In the genomic region with DNA sequence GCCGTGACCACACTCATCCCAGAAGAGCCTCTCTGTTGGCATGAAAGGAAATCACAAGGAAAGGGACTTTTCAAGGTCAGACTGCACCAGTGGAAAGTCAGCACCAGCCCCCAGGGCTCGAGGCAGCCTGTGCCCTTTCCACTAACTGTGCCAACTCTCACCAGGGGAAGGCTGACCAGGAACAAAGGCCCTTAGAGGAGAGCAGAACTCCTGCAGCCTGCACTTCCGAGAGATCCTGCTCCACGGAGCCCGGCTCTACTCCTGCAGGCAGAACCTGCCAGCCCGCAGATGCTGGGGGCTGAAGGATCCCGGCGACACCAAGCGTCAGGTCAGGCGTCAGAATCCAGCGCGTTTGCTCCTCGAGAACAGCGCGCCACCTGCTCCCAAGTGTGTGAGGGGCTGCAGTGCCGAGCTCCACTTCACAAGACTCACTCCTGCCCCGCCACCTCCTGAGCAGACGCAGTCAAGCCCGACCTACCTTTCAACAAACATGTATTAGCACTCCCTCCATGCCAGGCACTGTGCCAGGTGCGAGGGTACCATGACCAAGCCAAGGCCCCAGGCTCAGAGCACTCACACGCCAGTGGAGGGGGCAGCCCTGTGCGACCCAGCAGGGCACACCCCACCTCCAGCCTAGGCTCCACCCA, we compare ENCODE assay signal across 8 cellular contexts. TPM values are rescaled to one million over a fixed set of nuclear protein-coding genes. Genes with fewer than 3 reads are reported as not detected.
DNase-seq lines count a peak whose midpoint lies in the region; ATAC-seq and TF ChIP-seq lines count a peak whose summit lies in the region.

No MANE protein-coding gene starts in this region.

- WGBS in hepatocyte (ENCODE audit: low lambda C conversion rate, missing lambda C conversion rate): 36% methylated on average over 22 of the region's 22 CpGs

- peak overlapping the region; percentile 40 for H3K4me3 Mint-ChIP-seq in activated T-cell treated with anti-CD3 and anti-CD28 coated beads, Interleukin-2, amount 50 U/mL, for 24 hours
- H3K4me3 Mint-ChIP-seq in T-helper 17 cell: peak overlapping the region; percentile 76

- H3K36me3 Mint-ChIP-seq in activated T-cell treated with anti-CD3 and anti-CD28 coated beads, Interleukin-2, amount 50 U/mL, for 24 hours (ENCODE audit: low read depth): no peaks in the 10 kb centered on the region
- peaks cover 5% of the 10 kb centered on the region for H3K36me3 Mint-ChIP-seq in T-helper 17 cell (ENCODE audit: low read depth)

- no peak for TF ChIP-seq CTCF in hepatocyte (IDR thresholded peaks at IDR 0.05; ENCODE audit: poor library complexity)

- ATAC-seq in HG03175 (IDR thresholded peaks at IDR 0.05; ENCODE audit: unreplicated experiment) (peak; percentile 46), T-helper 17 cell (peak; percentile 50)

- H3K27ac ChIP-seq in hepatocyte: no peak overlapping the region
- H3K27ac ChIP-seq in skeletal muscle tissue (ENCODE audit: low read depth, low read length): no peak overlapping the region

- no peaks in the 10 kb centered on the region for H3K9me3 ChIP-seq in T-helper 17 cell (ENCODE audit: control insufficient read depth, low read length, poor library complexity, severe bottlenecking)
- no peaks in the 10 kb centered on the region for H3K9me3 ChIP-seq in hepatocyte (ENCODE audit: low read depth)
- no peaks in the 10 kb centered on the region for H3K9me3 ChIP-seq in skeletal muscle tissue (ENCODE audit: control insufficient read depth in 3 of 3, low read length in 3 of 3)

- no peaks in the 10 kb centered on the region for H3K79me2 ChIP-seq in hepatocyte

- no peak overlapping the region for H3K27ac Mint-ChIP-seq in activated T-cell treated with anti-CD3 and anti-CD28 coated beads, Interleukin-2, amount 50 U/mL, for 24 hours
- H3K27ac Mint-ChIP-seq in T-helper 17 cell: peak overlapping the region; percentile 57

- no peak for DNase-seq in activated T-cell treated with anti-CD3 and anti-CD28 coated beads, Interleukin-2, amount 50 U/mL, for 24 hours
- no peak for DNase-seq in activated T-cell treated with anti-CD3 and anti-CD28 coated beads, Interleukin-2, amount 50 U/mL, for 1 hour
- DNase-seq in T-helper 17 cell (no peak), hepatocyte (ENCODE audit: low spot score) (no peak)
- DNase-seq in activated naive CD4-positive, alpha-beta T cell treated with anti-CD3 and anti-CD28 coated beads, Interleukin-2, amount 50 U/mL, for 16 hours: no peak
- DNase-seq in activated CD8-positive, alpha-beta memory T cell treated with anti-CD3 and anti-CD28 coated beads, Interleukin-2, amount 50 U/mL, for 48 hours: no peak

- H3K27me3 ChIP-seq in hepatocyte (peaks cover 33% of the 10 kb centered on the region), skeletal muscle tissue (ENCODE audit: control insufficient read depth in 3 of 3, insufficient read depth in 3 of 3, low read length in 3 of 3) (peaks cover under 1 to 26% (median 20%) of the 10 kb centered on the region in 3 donors)

- H3K9me3 Mint-ChIP-seq in activated T-cell treated with anti-CD3 and anti-CD28 coated beads, Interleukin-2, amount 50 U/mL, for 24 hours: no peaks in the 10 kb centered on the region

- H4K20me1 ChIP-seq in hepatocyte (ENCODE audit: insufficient read depth, poor library complexity, severe bottlenecking): no peaks in the 10 kb centered on the region

- no peaks in the 10 kb centered on the region for H3K9me2 ChIP-seq in hepatocyte (replicated peaks; ENCODE audit: insufficient read depth)

- H3K4me1 ChIP-seq in hepatocyte (ENCODE audit: insufficient read depth): no peaks in the 10 kb centered on the region
- peaks cover 7 to 12% (median 11%) of the 10 kb centered on the region in 3 donors for H3K4me1 ChIP-seq in skeletal muscle tissue (ENCODE audit: control insufficient read depth in 3 of 3, insufficient read depth in 3 of 3, low read length in 3 of 3)

- no peaks in the 10 kb centered on the region for H3K36me3 ChIP-seq in hepatocyte (replicated peaks; ENCODE audit: insufficient read depth, low read depth)
- H3K36me3 ChIP-seq in skeletal muscle tissue (ENCODE audit: control insufficient read depth in 3 of 3, insufficient read depth in 3 of 3, low read length in 3 of 3): no peaks in the 10 kb centered on the region

- H3K4me1 Mint-ChIP-seq in activated T-cell treated with anti-CD3 and anti-CD28 coated beads, Interleukin-2, amount 50 U/mL, for 24 hours (ENCODE audit: low read depth): peaks cover 6% of the 10 kb centered on the region
- H3K4me1 Mint-ChIP-seq in T-helper 17 cell: peaks cover 7% of the 10 kb centered on the region

- H3K27me3 Mint-ChIP-seq in activated T-cell treated with anti-CD3 and anti-CD28 coated beads, Interleukin-2, amount 50 U/mL, for 24 hours: peaks cover 55% of the 10 kb centered on the region
- peaks cover 82% of the 10 kb centered on the region for H3K27me3 Mint-ChIP-seq in T-helper 17 cell

- no peak overlapping the region for H3K4me3 ChIP-seq in hepatocyte
- H3K4me3 ChIP-seq in skeletal muscle tissue (ENCODE audit: low read length in 3 of 3): peak overlapping the region; percentile 51 to 72 (median 70)

- H3K4me2 ChIP-seq in hepatocyte: peak overlapping the region; percentile 78

- H3K9ac ChIP-seq in skeletal muscle tissue (ENCODE audit: low read depth in 1 of 3, low read length in 3 of 3): peak overlapping the region in 2 of 3 donors; percentile 33 to 58

- peak overlapping the region; percentile 34 for H2AFZ ChIP-seq in hepatocyte

RNA-seq across cellular contexts. Expression of a gene that starts 13.6 kb away (rescaled TPM):
- total RNA-seq in T-helper 17 cell: not detected
- total RNA-seq in hepatocyte: not detected in 2 replicates
- not detected in 2 replicates for polyA plus RNA-seq in hepatocyte
- not detected for total RNA-seq in skeletal muscle tissue
